ENCODE assay signal across 8 cellular contexts in genomic region chr15:91853501-91853967, GRCh38. TPM values are rescaled to one million over a fixed set of nuclear protein-coding genes. Genes with fewer than 3 reads are reported as not detected.
DNase-seq lines count a peak whose midpoint lies in the region; ATAC-seq and TF ChIP-seq lines count a peak whose summit lies in the region.

Gene SLCO3A1 (plus strand): TSS chr15:91853708.

- peak within 1 kb of the TSS; percentile 67 to 81 for H3K4me3 Mint-ChIP-seq in activated T-cell treated with anti-CD3 and anti-CD28 coated beads, Interleukin-2, amount 50 U/mL, for 72 hours
- H3K4me3 Mint-ChIP-seq in natural killer cell: peak within 1 kb of the TSS; percentile 89

- peak; percentile 14 for ATAC-seq in HG03066 (IDR thresholded peaks at IDR 0.05; ENCODE audit: low read depth, unreplicated experiment)
- peak; percentile 53 to 61 for ATAC-seq in activated T-cell treated with anti-CD3 and anti-CD28 coated beads, Interleukin-2, amount 50 U/mL, for 72 hours (replicated peaks in 1 of 2)
- ATAC-seq in natural killer cell: peak; percentile 30 to 56 (median 55)

- no peaks in the 10 kb centered on the region for H3K36me3 ChIP-seq in NT2/D1 (ENCODE audit: insufficient read depth, insufficient read length, low read length)
- H3K36me3 ChIP-seq in stomach smooth muscle (ENCODE audit: control insufficient read depth in 2 of 2, insufficient read depth in 2 of 2, low read length in 2 of 2): no peaks in the 10 kb centered on the region

- H3K27me3 ChIP-seq in NT2/D1 (ENCODE audit: insufficient read depth, insufficient read length) (peaks cover 18% of the 10 kb centered on the region), stomach smooth muscle (ENCODE audit: control insufficient read depth in 1 of 2, insufficient read depth in 2 of 2, low read length in 2 of 2) (no peaks in the 10 kb centered on the region)

- peak within 1 kb of the TSS; percentile 66 for H3K27ac Mint-ChIP-seq in activated T-cell treated with anti-CD3 and anti-CD28 coated beads, Interleukin-2, amount 50 U/mL, for 72 hours
- peak within 1 kb of the TSS; percentile 88 to 93 for H3K27ac Mint-ChIP-seq in natural killer cell

- H3K27me3 Mint-ChIP-seq in activated T-cell treated with anti-CD3 and anti-CD28 coated beads, Interleukin-2, amount 50 U/mL, for 72 hours (ENCODE audit: low read depth): peaks cover 7% of the 10 kb centered on the region
- H3K27me3 Mint-ChIP-seq in natural killer cell (ENCODE audit: low read depth in 2 of 2): no peaks in the 10 kb centered on the region

- intact Hi-C loops in natural killer cell (cut with micrococcal nuclease): loop anchor here (5.0 to 10.0 kb wide), 3 partner anchors 224 to 1619 kb away; partner anchors contain the start of genes CIB1 and GDPGP1

- no peaks in the 10 kb centered on the region for H3K36me3 Mint-ChIP-seq in activated T-cell treated with anti-CD3 and anti-CD28 coated beads, Interleukin-2, amount 50 U/mL, for 72 hours (ENCODE audit: insufficient read depth in 2 of 2)
- H3K36me3 Mint-ChIP-seq in natural killer cell: no peaks in the 10 kb centered on the region

- H3K4me3 ChIP-seq in NT2/D1 (ENCODE audit: insufficient read length, low read depth) (peak within 1 kb of the TSS; percentile 67), stomach smooth muscle (ENCODE audit: low read length in 2 of 2) (peak within 1 kb of the TSS; percentile 82 to 86)

- H3K9ac ChIP-seq in NT2/D1 (ENCODE audit: insufficient read length, low read depth) (peak within 1 kb of the TSS; percentile 84), stomach smooth muscle (ENCODE audit: low read length in 2 of 2) (peak within 1 kb of the TSS; percentile 65 to 81)

- H3K9me3 ChIP-seq in NT2/D1 (ENCODE audit: insufficient read depth, low read length) (no peaks in the 10 kb centered on the region), stomach smooth muscle (ENCODE audit: control insufficient read depth in 2 of 2, low read length in 2 of 2) (no peaks in the 10 kb centered on the region)

- H3K4me1 Mint-ChIP-seq in activated T-cell treated with anti-CD3 and anti-CD28 coated beads, Interleukin-2, amount 50 U/mL, for 72 hours (ENCODE audit: low read depth): peaks cover 62% of the 10 kb centered on the region
- peaks cover 64 to 67% of the 10 kb centered on the region in 2 donors for H3K4me1 Mint-ChIP-seq in natural killer cell

- TF ChIP-seq CTCF in natural killer cell (IDR thresholded peaks at IDR 0.05): no peak

- H3K9me3 Mint-ChIP-seq in activated T-cell treated with anti-CD3 and anti-CD28 coated beads, Interleukin-2, amount 50 U/mL, for 72 hours: no peaks in the 10 kb centered on the region
- H3K9me3 Mint-ChIP-seq in natural killer cell: no peaks in the 10 kb centered on the region

- DNase-seq in SIG-M5 treated with dmso at 0.1 percent for 504 hours (lab: John Stamatoyannopoulos, UW; ENCODE audit: unreplicated experiment): peak; percentile 38
- DNase-seq in SIG-M5 (lab: John Stamatoyannopoulos, UW): no peak
- DNase-seq in NT2/D1 (ENCODE audit: low read depth, low spot score): peak; percentile 43
- peak; percentile 72 to 76 for DNase-seq in activated T-cell treated with anti-CD3 and anti-CD28 coated beads, Interleukin-2, amount 50 U/mL, for 72 hours
- DNase-seq in fibroblast of gingiva (ENCODE audit: low read depth): peak; percentile 75
- DNase-seq in natural killer cell: peak; percentile 71

- H3K4me1 ChIP-seq in NT2/D1 (ENCODE audit: insufficient read depth, insufficient read length) (peaks cover 10% of the 10 kb centered on the region), stomach smooth muscle (ENCODE audit: control insufficient read depth, insufficient read depth, low read length) (peaks cover 37% of the 10 kb centered on the region)

- peak within 1 kb of the TSS; percentile 82 for H3K27ac ChIP-seq in stomach smooth muscle (ENCODE audit: low read length)

RNA-seq across cellular contexts. Expression of gene SLCO3A1, which starts in this region (rescaled TPM):
- total RNA-seq in activated T-cell treated with anti-CD3 and anti-CD28 coated beads, Interleukin-2, amount 50 U/mL, for 72 hours: 10 to 100 TPM in 1 of 2 donors, 1 to 10 TPM in 1; 8.2 to 13.6 TPM
- total RNA-seq in natural killer cell: 10 to 100 TPM; 48.5 to 73.5 (median 68.8) TPM
